20 cellular contexts compared by ENCODE assay signal in the genomic region with DNA sequence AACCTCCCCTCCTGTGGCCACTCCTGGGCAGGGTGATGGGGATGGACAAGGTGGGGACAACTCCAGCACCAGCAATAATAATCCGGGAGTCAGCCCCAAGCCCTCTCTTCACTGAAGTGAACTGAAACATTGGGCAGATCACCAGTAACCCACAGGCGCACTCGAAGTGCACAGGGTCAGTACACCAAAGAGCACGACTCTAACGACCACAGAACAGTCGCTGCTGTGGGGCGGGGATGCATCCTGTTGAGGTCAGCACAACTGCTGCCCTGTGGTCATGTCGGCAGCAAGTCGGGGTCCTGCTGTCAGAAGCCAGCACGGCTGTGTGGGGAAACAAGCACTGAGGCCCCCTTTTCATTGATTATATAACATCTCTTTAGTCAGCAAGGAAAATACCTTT.
"Had no signal": no experiment of that assay in that cellular context is flagged by ENCODE, and none has a peak within 500 bp of the region (broad histone marks: within the 10 kb centered on the region; RNA-seq: fewer than 3 reads in every experiment).

No MANE protein-coding gene starts in this region.

- H3K9me3 ChIP-seq: body of pancreas, esophagus squamous epithelium, spleen, transverse colon had no signal

- H3K27me3 Mint-ChIP-seq: activated CD4-positive, alpha-beta T cell treated with anti-CD3 and anti-CD28 coated beads for 36 hours had no signal

- H3K4me3 Mint-ChIP-seq: activated CD4-positive, alpha-beta T cell treated with anti-CD3 and anti-CD28 coated beads for 36 hours had no signal

- ATAC-seq: activated CD4-positive, alpha-beta T cell treated with anti-CD3 and anti-CD28 coated beads for 36 hours; body of pancreas; left cardiac atrium; right cardiac atrium had no signal

- H3K4me1 ChIP-seq: body of pancreas, esophagus squamous epithelium, parathyroid adenoma, transverse colon had no signal

- H3K27me3 ChIP-seq: body of pancreas, esophagus squamous epithelium, spleen, transverse colon had no signal

- H3K27ac ChIP-seq: body of pancreas, epithelial cell of prostate, esophagus squamous epithelium, parathyroid adenoma, spleen, transverse colon had no signal

- DNase-seq: activated CD4-positive, alpha-beta T cell treated with anti-CD3 and anti-CD28 coated beads for 36 hours; activated CD4-positive, alpha-beta T cell treated with anti-CD3 and anti-CD28 coated beads, Interleukin-2, amount 50 U/mL, for 48 hours; activated CD4-positive, CD25-positive, alpha-beta regulatory T cell; activated gamma-delta T cell; activated naive CD4-positive, alpha-beta T cell treated with anti-CD3 and anti-CD28 coated beads, Interleukin-2, amount 50 U/mL, for 16 hours; body of pancreas; dermis blood vessel endothelial cell; effector CD4-positive, alpha-beta T cell; esophagus squamous epithelium; foreskin melanocyte; islet precursor cell; left cardiac atrium; mammary epithelial cell; nucleus accumbens; spleen; stimulated activated naive CD4-positive, alpha-beta T cell treated with Interleukin-2 at 50 U/mL for 16 hours; transverse colon had no signal

- H3K4me3 ChIP-seq: body of pancreas, esophagus squamous epithelium, spleen, transverse colon had no signal

- H3K27ac Mint-ChIP-seq: activated CD4-positive, alpha-beta T cell treated with anti-CD3 and anti-CD28 coated beads for 36 hours had no signal

- H3K36me3 ChIP-seq: transverse colon had no signal
